Comparison of ENCODE assay signal across 1 cellular context in the genomic region with DNA sequence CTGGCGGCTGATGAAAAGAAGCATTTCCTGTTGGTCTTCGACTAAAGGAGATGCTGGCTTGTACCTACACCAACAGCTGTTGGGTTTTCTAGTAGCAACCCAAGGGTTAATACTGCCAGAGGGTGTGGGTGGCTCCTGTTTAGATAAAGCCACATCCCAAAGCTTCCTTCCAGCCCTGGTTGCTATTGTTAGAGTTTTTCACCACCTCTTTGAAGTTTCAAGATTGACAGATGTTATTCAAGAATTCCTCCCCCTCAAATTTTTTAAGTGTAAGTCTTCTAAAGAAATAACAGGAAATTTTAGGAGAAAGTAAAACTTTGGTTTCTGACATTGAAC.
TF ChIP-seq lines count a peak whose summit lies in the region.

No MANE protein-coding gene starts in this region.

TF ChIP-seq in WTC11, 78 proteins besides CTCF, POLR2A, EP300 and RAD21 (continued from another document):
- TF ChIP-seq, protein P1, sequence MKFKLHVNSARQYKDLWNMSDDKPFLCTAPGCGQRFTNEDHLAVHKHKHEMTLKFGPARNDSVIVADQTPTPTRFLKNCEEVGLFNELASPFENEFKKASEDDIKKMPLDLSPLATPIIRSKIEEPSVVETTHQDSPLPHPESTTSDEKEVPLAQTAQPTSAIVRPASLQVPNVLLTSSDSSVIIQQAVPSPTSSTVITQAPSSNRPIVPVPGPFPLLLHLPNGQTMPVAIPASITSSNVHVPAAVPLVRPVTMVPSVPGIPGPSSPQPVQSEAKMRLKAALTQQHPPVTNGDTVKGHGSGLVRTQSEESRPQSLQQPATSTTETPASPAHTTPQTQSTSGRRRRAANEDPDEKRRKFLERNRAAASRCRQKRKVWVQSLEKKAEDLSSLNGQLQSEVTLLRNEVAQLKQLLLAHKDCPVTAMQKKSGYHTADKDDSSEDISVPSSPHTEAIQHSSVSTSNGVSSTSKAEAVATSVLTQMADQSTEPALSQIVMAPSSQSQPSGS (CRISPR knock-in tag; IDR thresholded peaks at IDR 0.05; ENCODE audit: borderline replicate concordance, low read depth), result no peak
- no peak for TF ChIP-seq JUN (CRISPR knock-in tag; IDR thresholded peaks at IDR 0.05)
- TF ChIP-seq CBFB (CRISPR knock-in tag; IDR thresholded peaks at IDR 0.05; ENCODE audit: low read depth), result no peak
